ENCODE assay signal across 11 cellular contexts in the genomic region with DNA sequence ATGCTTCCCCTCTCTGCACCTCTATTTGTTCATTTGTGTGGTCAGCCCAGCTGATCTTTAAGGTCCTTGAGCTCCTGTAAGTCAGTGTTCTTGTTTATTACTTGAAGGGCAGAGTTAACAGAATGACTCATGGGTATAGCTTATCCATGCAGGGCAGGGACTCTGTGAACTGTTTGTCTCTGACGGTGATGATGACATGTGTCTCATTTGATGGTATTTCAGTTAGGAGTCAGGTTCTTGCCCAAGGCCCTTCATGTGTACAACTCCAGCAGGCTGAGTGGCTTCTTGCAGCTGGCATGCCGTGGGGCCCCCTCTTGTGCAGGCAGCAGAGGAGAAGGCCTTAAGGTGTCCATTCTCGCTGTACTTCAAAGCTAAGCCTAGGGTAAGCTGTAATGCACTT.
DNase-seq lines count a peak whose midpoint lies in the region; ATAC-seq and TF ChIP-seq lines count a peak whose summit lies in the region.
"Had no signal": no experiment of that assay in that cellular context is flagged by ENCODE, and none has a peak within 500 bp of the region (broad histone marks: within the 10 kb centered on the region; RNA-seq: fewer than 3 reads in every experiment).

No MANE protein-coding gene starts in this region.

- H3K27me3 ChIP-seq in Caco-2 (replicated peaks; ENCODE audit: control insufficient read depth, insufficient read depth, low read length) (no peaks in the 10 kb centered on the region), PC-3 (ENCODE audit: low read length) (no peaks in the 10 kb centered on the region), lower lobe of right lung (ENCODE audit: low read depth) (no peaks in the 10 kb centered on the region), testis (no peaks in the 10 kb centered on the region), WERI-Rb-1 (ENCODE audit: insufficient read depth, low read depth, severe bottlenecking) (no peaks in the 10 kb centered on the region)

- H3K36me3 ChIP-seq in Caco-2 (ENCODE audit: control insufficient read depth, insufficient read depth, low read length) = no peaks in the 10 kb centered on the region
- peaks cover 4% of the 10 kb centered on the region for H3K36me3 ChIP-seq in PC-3 (ENCODE audit: low read depth, low read length)
- no peaks in the 10 kb centered on the region for H3K36me3 ChIP-seq in lower lobe of right lung
- H3K36me3 ChIP-seq in testis (ENCODE audit: low read depth, missing control alignments) = no peaks in the 10 kb centered on the region
- no peaks in the 10 kb centered on the region; the same call in 1 of the 2 replicates for H3K36me3 ChIP-seq in WERI-Rb-1

- peaks cover 7% of the 10 kb centered on the region for H3K36me3 Mint-ChIP-seq in Caco-2 (ENCODE audit: insufficient read depth, unreplicated experiment)
- no peaks in the 10 kb centered on the region for H3K36me3 Mint-ChIP-seq in activated CD4-positive, alpha-beta T cell treated with anti-CD3 and anti-CD28 coated beads, Interleukin-2, amount 10 ng/mL, durations not matched to agents 24 days and 14 days (ENCODE audit: low read depth)
- H3K36me3 Mint-ChIP-seq: CD4-positive, alpha-beta memory T cell had no signal

- H3K27ac Mint-ChIP-seq in Caco-2 (ENCODE audit: unreplicated experiment) = peak overlapping the region; percentile 80
- H3K27ac Mint-ChIP-seq in activated CD4-positive, alpha-beta T cell treated with anti-CD3 and anti-CD28 coated beads, Interleukin-2, amount 10 ng/mL, durations not matched to agents 24 days and 14 days = no peak overlapping the region
- H3K27ac Mint-ChIP-seq: CD4-positive, alpha-beta memory T cell had no signal

- peak; percentile 73 to 77 for DNase-seq in Caco-2
- peak; percentile 88 for DNase-seq in PC-3
- DNase-seq in lower lobe of right lung = no peak
- no peak for DNase-seq in testis
- DNase-seq in WERI-Rb-1 = no peak
- DNase-seq in GM19238 (ENCODE audit: insufficient read length, low spot score) = no peak
- DNase-seq in activated CD4-positive, alpha-beta T cell treated with anti-CD3 and anti-CD28 coated beads, Interleukin-2, amount 10 ng/mL, durations not matched to agents 24 days and 14 days = no peak
- DNase-seq: CD4-positive, alpha-beta memory T cell; stimulated activated naive CD8-positive, alpha-beta T cell treated with anti-CD3 and anti-CD28 coated beads, Interleukin-15, Interleukin-2, amounts not matched to agents 100 U/mL and 50 U/mL, for 24 hours had no signal

- no peaks in the 10 kb centered on the region for H4K20me1 ChIP-seq in PC-3 (ENCODE audit: low read length)

- no peaks in the 10 kb centered on the region for H3K9me2 ChIP-seq in PC-3 (replicated peaks; ENCODE audit: low read length)

- ATAC-seq in PC-3 = peak; percentile 98
- peak; percentile 95 for ATAC-seq in esophagus mucosa
- ATAC-seq in lower lobe of right lung = peak; percentile 77 to 89
- ATAC-seq: stimulated activated naive CD8-positive, alpha-beta T cell treated with anti-CD3 and anti-CD28 coated beads, Interleukin-15, Interleukin-2, amounts not matched to agents 100 U/mL and 50 U/mL, for 24 hours had no signal

- no peaks in the 10 kb centered on the region for H3K79me2 ChIP-seq in PC-3 (ENCODE audit: low read length)

- BruUV-seq in Caco-2 (replicated peaks; lab: Mats Ljungman, UMichigan) = no TSS peak
- no TSS peak for BruUV-seq in PC-3 (replicated peaks; lab: Mats Ljungman, UMichigan)

- no peaks in the 10 kb centered on the region for H3K27me3 Mint-ChIP-seq in Caco-2 (ENCODE audit: insufficient read depth, unreplicated experiment)
- no peaks in the 10 kb centered on the region for H3K27me3 Mint-ChIP-seq in activated CD4-positive, alpha-beta T cell treated with anti-CD3 and anti-CD28 coated beads, Interleukin-2, amount 10 ng/mL, durations not matched to agents 24 days and 14 days

- peak overlapping the region; percentile 39 for H3K4me3 Mint-ChIP-seq in Caco-2 (ENCODE audit: unreplicated experiment)
- no peak overlapping the region for H3K4me3 Mint-ChIP-seq in activated CD4-positive, alpha-beta T cell treated with anti-CD3 and anti-CD28 coated beads, Interleukin-2, amount 10 ng/mL, durations not matched to agents 24 days and 14 days
- H3K4me3 Mint-ChIP-seq: CD4-positive, alpha-beta memory T cell had no signal

- H3K4me2 ChIP-seq in PC-3 (ENCODE audit: low read length) = no peak overlapping the region

- peaks cover 26% of the 10 kb centered on the region for H3K4me1 ChIP-seq in Caco-2
- H3K4me1 ChIP-seq in PC-3 (ENCODE audit: insufficient read depth, low read length) = peaks cover 15% of the 10 kb centered on the region
- H3K4me1 ChIP-seq in lower lobe of right lung = peaks cover 2% of the 10 kb centered on the region
- no peaks in the 10 kb centered on the region for H3K4me1 ChIP-seq in testis

- intact Hi-C loops in Caco-2 (cut with micrococcal nuclease; ENCODE audit: unreplicated experiment) (no loop called here), PC-3 (cut with micrococcal nuclease) (no loop called here), lower lobe of right lung (cut with DNase I) (no loop called here), testis (cut with DNase I; ENCODE audit: low total_unique reads) (no loop called here)
- intact Hi-C loops in activated CD4-positive, alpha-beta T cell treated with anti-CD3 and anti-CD28 coated beads, Interleukin-2, amount 10 ng/mL, durations not matched to agents 24 days and 14 days (cut with micrococcal nuclease) = no loop called here

- POLR2A ChIA-PET in Caco-2 (lab: Charles Lee) (no interaction called here), PC-3 (lab: Charles Lee; ENCODE audit: unreplicated experiment) (no interaction called here)

- WGBS in testis, 2 donors = 74 to 89% methylated on average over 3 of the region's 3 CpGs

- CTCF ChIA-PET in Caco-2 (lab: Charles Lee) = interaction anchor here (1.0 to 1.4 kb wide), 2 partner anchors 18 to 43 kb away, joined by 4 to 5 read pairs; no protein-coding TSS in a partner anchor
- CTCF ChIA-PET in PC-3 (lab: Charles Lee) = interaction anchor here (1.0 kb wide), 1 partner anchor 41 kb away, joined by 4 read pairs; no protein-coding TSS in a partner anchor

- H3F3A ChIP-seq in PC-3 (ENCODE audit: low read length, unreplicated experiment) = no peaks in the 10 kb centered on the region

- H3K9me3 Mint-ChIP-seq in Caco-2 (ENCODE audit: unreplicated experiment) = no peaks in the 10 kb centered on the region
- no peaks in the 10 kb centered on the region for H3K9me3 Mint-ChIP-seq in activated CD4-positive, alpha-beta T cell treated with anti-CD3 and anti-CD28 coated beads, Interleukin-2, amount 10 ng/mL, durations not matched to agents 24 days and 14 days
- H3K9me3 Mint-ChIP-seq: CD4-positive, alpha-beta memory T cell had no signal

- H3K27ac ChIP-seq in PC-3 (ENCODE audit: low read length) = peak overlapping the region; percentile 75
- peak overlapping the region; percentile 27 for H3K27ac ChIP-seq in lower lobe of right lung
- H3K27ac ChIP-seq in testis = no peak overlapping the region
- no peak overlapping the region; the same call in 1 of the 2 replicates for H3K27ac ChIP-seq in WERI-Rb-1
- H3K27ac ChIP-seq: skin epidermis had no signal

- no peaks in the 10 kb centered on the region for H3K9me3 ChIP-seq in Caco-2
- H3K9me3 ChIP-seq in PC-3 (ENCODE audit: low read length) = no peaks in the 10 kb centered on the region
- no peaks in the 10 kb centered on the region for H3K9me3 ChIP-seq in lower lobe of right lung
- H3K9me3 ChIP-seq in testis = no peaks in the 10 kb centered on the region
- H3K9me3 ChIP-seq in WERI-Rb-1 (ENCODE audit: severe bottlenecking) = peaks cover 8% of the 10 kb centered on the region

- TF ChIP-seq CTCF in Caco-2 (IDR thresholded peaks at IDR 0.05; ENCODE audit: insufficient read depth in 1 of 2, low read depth in 1 of 2, low read length in 1 of 2, severe bottlenecking in 1 of 2, unreplicated experiment in 1 of 2) (no peak), PC-3 (conservative IDR thresholded peaks at IDR 0.05; ENCODE audit: low read depth, low read length) (no peak), lower lobe of right lung (IDR thresholded peaks at IDR 0.05) (no peak), testis (IDR thresholded peaks at IDR 0.05) (no peak), WERI-Rb-1 (IDR thresholded peaks at IDR 0.05; ENCODE audit: low read depth, low read length) (no peak)

- peaks cover 30% of the 10 kb centered on the region for H3K4me1 Mint-ChIP-seq in Caco-2 (ENCODE audit: low read depth, unreplicated experiment)
- H3K4me1 Mint-ChIP-seq in activated CD4-positive, alpha-beta T cell treated with anti-CD3 and anti-CD28 coated beads, Interleukin-2, amount 10 ng/mL, durations not matched to agents 24 days and 14 days = no peaks in the 10 kb centered on the region
- H3K4me1 Mint-ChIP-seq: CD4-positive, alpha-beta memory T cell had no signal

- H3K9ac ChIP-seq in PC-3 (ENCODE audit: low read length) = no peak overlapping the region; the same call in 1 of the 2 replicates

- TF ChIP-seq POLR2A in testis (IDR thresholded peaks at IDR 0.05) = no peak

- no peak overlapping the region for H2AFZ ChIP-seq in PC-3 (ENCODE audit: low read length)

- H3K4me3 ChIP-seq in Caco-2 (ENCODE audit: low read depth, low read length) (no peak overlapping the region), PC-3 (ENCODE audit: low read length) (no peak overlapping the region), lower lobe of right lung (no peak overlapping the region), testis (no peak overlapping the region), WERI-Rb-1 (ENCODE audit: low read depth, low read length) (no peak overlapping the region)
- H3K4me3 ChIP-seq: skin epidermis had no signal

Comparison
In these comparisons a context has a peak if more than half of its experiments do, and no peak if none do; other contexts are left out.
1. DNase-seq: peak in Caco-2 (2 of 2) and PC-3 (single experiment); none in lower lobe of right lung (single experiment), testis (single experiment), WERI-Rb-1 (single experiment), GM19238 (single experiment) and activated CD4-positive, alpha-beta T cell treated with anti-CD3 and anti-CD28 coated beads, Interleukin-2, amount 10 ng/mL, durations not matched to agents 24 days and 14 days (single experiment).
2. H3K27ac ChIP-seq: peak in PC-3 (single experiment) and lower lobe of right lung (single experiment); none in testis (0 of 2) and WERI-Rb-1 (single experiment).
3. Peak in every context shown above with its lines, with median percentiles within 50 percentile points of each other: ATAC-seq.